21 cellular contexts compared by ENCODE assay signal in the genomic region with DNA sequence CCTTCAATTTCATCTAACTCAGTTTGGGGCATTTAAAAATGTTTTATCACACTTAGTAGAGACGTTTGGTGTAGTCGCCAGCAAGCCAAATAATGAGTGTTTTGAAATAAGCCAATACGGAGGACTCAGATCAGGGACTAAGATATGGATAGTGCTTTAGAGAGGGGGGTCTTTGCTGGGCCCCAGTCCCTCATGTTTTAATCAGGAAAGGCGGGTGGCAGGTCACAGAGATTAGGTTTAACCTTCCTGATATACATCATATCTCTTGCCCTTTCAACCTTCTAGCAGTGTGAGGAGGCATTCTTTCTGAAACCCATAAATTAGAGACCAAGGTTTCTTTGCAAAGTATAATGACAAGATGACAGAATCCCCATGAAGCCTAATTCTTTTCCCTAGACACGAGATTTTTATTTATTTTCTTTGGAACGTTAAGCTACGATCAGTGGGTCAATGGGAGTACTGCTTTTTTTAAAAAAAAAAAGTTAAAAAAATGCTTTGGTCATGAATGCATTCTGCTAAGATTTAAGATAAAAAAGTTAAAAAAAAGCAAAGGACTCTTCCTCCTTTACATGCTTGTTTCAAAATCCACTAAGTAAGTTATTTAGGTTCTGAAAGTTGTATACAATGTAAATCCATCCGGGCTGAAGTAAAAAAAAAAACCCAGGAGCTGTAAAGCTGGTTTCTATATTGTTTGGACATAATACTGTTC.
DNase-seq lines count a peak whose midpoint lies in the region; TF ChIP-seq lines count a peak whose summit lies in the region.
"Had no signal": no experiment of that assay in that cellular context is flagged by ENCODE, and none has a peak within 500 bp of the region (broad histone marks: within the 10 kb centered on the region; RNA-seq: fewer than 3 reads in every experiment).

No MANE protein-coding gene starts in this region.

- H3K4me2 ChIP-seq in Karpas-422 (ENCODE audit: low read depth, low read length, poor library complexity, severe bottlenecking) (no peak overlapping the region), GM23248 (ENCODE audit: unreplicated experiment) (no peak overlapping the region)
- H3K4me2 ChIP-seq: A549, BLaER1 had no signal

- H2AFZ ChIP-seq in Karpas-422 (ENCODE audit: low read length) (no peak overlapping the region), GM23248 (no peak overlapping the region)

- peaks cover 15% of the 10 kb centered on the region for H3K4me1 Mint-ChIP-seq in type B pancreatic cell (ENCODE audit: unreplicated experiment)
- H3K4me1 Mint-ChIP-seq: CD4-positive, alpha-beta memory T cell had no signal

- H4K20me1 ChIP-seq in Karpas-422 (ENCODE audit: insufficient read depth, low read depth, low read length) (no peaks in the 10 kb centered on the region), GM23248 (ENCODE audit: insufficient read depth) (no peaks in the 10 kb centered on the region)
- H4K20me1 ChIP-seq: BLaER1 had no signal

- H3K9me3 Mint-ChIP-seq in type B pancreatic cell: no peaks in the 10 kb centered on the region

- H3K36me3 ChIP-seq in Karpas-422 (ENCODE audit: insufficient read depth, low read length) (no peaks in the 10 kb centered on the region), GM23248 (ENCODE audit: low read depth) (no peaks in the 10 kb centered on the region)
- H3K36me3 ChIP-seq: BLaER1 had no signal

- H3K36me3 Mint-ChIP-seq in type B pancreatic cell: no peaks in the 10 kb centered on the region
- H3K36me3 Mint-ChIP-seq: CD4-positive, alpha-beta memory T cell had no signal

- H3K9me2 ChIP-seq in Karpas-422 (replicated peaks; ENCODE audit: insufficient read depth, low read length): no peaks in the 10 kb centered on the region; the same call in 1 of the 2 replicates
- no peaks in the 10 kb centered on the region for H3K9me2 ChIP-seq in GM23248 (ENCODE audit: insufficient read depth)

- H3K4me3 ChIP-seq in Karpas-422 (ENCODE audit: low read length) (no peak overlapping the region), GM23248 (no peak overlapping the region)
- H3K4me3 ChIP-seq: A549, BLaER1, SK-N-MC had no signal

- in situ Hi-C loops in GM23248 (cut with MboI): no loop called here

- no peak overlapping the region for H3K27ac Mint-ChIP-seq in type B pancreatic cell
- H3K27ac Mint-ChIP-seq: CD4-positive, alpha-beta memory T cell had no signal

- H3K9ac ChIP-seq in Karpas-422 (ENCODE audit: low read length) (no peak overlapping the region), GM23248 (no peak overlapping the region)
- H3K9ac ChIP-seq: BLaER1 had no signal

- H3K9me3 ChIP-seq in Karpas-422 (ENCODE audit: low read length) (peaks cover 4% of the 10 kb centered on the region; the same call in 1 of the 2 replicates), GM23248 (ENCODE audit: low read depth) (no peaks in the 10 kb centered on the region)
- H3K9me3 ChIP-seq: A549, BLaER1 had no signal

- WGBS in GM23248 (ENCODE audit: low coverage in 1 of 2, low lambda C conversion rate in 2 of 2, missing lambda C conversion rate in 2 of 2), 2 experiments: 26 to 35% methylated on average over 8 of the region's 8 CpGs

- H3K4me3 Mint-ChIP-seq in type B pancreatic cell: peak overlapping the region; percentile 12
- H3K4me3 Mint-ChIP-seq: CD4-positive, alpha-beta memory T cell had no signal

- H3K27me3 ChIP-seq in Karpas-422 (ENCODE audit: low read length) (no peaks in the 10 kb centered on the region), GM23248 (replicated peaks; ENCODE audit: insufficient read depth) (no peaks in the 10 kb centered on the region)

- no peaks in the 10 kb centered on the region for H3F3A ChIP-seq in GM23248 (ENCODE audit: insufficient read depth)

- no peaks in the 10 kb centered on the region for H3K79me2 ChIP-seq in Karpas-422 (ENCODE audit: low read length)
- H3K79me2 ChIP-seq in GM23248 (ENCODE audit: insufficient read depth): no peaks in the 10 kb centered on the region

- H3K27ac ChIP-seq in Karpas-422 (ENCODE audit: low read length): no peak overlapping the region
- no peak overlapping the region for H3K27ac ChIP-seq in GM23248
- H3K27ac ChIP-seq: A549, BLaER1, HL-60, SK-N-MC had no signal

- DNase-seq in NCI-H82 (lab: John Stamatoyannopoulos, UW) (peak; percentile 26), NCI-H82 treated with DMSO at 0.1 percent for 48 hours (lab: John Stamatoyannopoulos, UW; ENCODE audit: unreplicated experiment) (no peak), NCI-H2227 treated with DMSO at 0.1 percent for 48 hours (lab: John Stamatoyannopoulos, UW) (peak; percentile 15), left kidney (ENCODE audit: low read depth, low spot score) (peak; percentile 78), type B pancreatic cell (ENCODE audit: extremely low spot score, unreplicated experiment) (no peak), Karpas-422 (no peak), NCI-H345 (lab: John Stamatoyannopoulos, UW) (no peak), GM23248 (no peak)
- DNase-seq: CD4-positive, alpha-beta memory T cell; H7; IMR-90; MM.1S; NCI-H1694 treated with DMSO at 0.1 percent for 48 hours; NCI-H2107; NCI-H446; OCI-M1; Right ventricle myocardium superior had no signal

- no peaks in the 10 kb centered on the region for H3K27me3 Mint-ChIP-seq in type B pancreatic cell
- H3K27me3 Mint-ChIP-seq: CD4-positive, alpha-beta memory T cell had no signal

- no peaks in the 10 kb centered on the region for H3K4me1 ChIP-seq in Karpas-422 (ENCODE audit: low read length)
- H3K4me1 ChIP-seq in GM23248 (ENCODE audit: insufficient read depth): no peaks in the 10 kb centered on the region
- H3K4me1 ChIP-seq: A549, BLaER1 had no signal

- no peak for TF ChIP-seq CTCF in type B pancreatic cell (conservative IDR thresholded peaks at IDR 0.05)

Comparison
In these comparisons a context has a peak if more than half of its experiments do, and no peak if none do; other contexts are left out.
1. DNase-seq: peak in NCI-H82 (single experiment), NCI-H2227 treated with DMSO at 0.1 percent for 48 hours (single experiment) and left kidney (single experiment); none in NCI-H82 treated with DMSO at 0.1 percent for 48 hours (single experiment), type B pancreatic cell (single experiment), Karpas-422 (single experiment), NCI-H345 (single experiment) and GM23248 (single experiment).